ENCODE assay signal across 12 cellular contexts in genomic region chr2:62577994-62578836, GRCh38.
A peak's percentile ranks its signal among the peaks of the same experiment; 100 is the strongest.
DNase-seq lines count a peak whose midpoint lies in the region; FAIRE-seq and TF ChIP-seq lines count a peak whose summit lies in the region.
"Had no signal": no experiment of that assay in that cellular context is flagged by ENCODE, and none has a peak within 500 bp of the region (broad histone marks: within the 10 kb centered on the region; RNA-seq: fewer than 3 reads in every experiment).

No MANE protein-coding gene starts in this region.

- no peaks in the 10 kb centered on the region for H3K27me3 Mint-ChIP-seq in mesothelial cell of epicardium (ENCODE audit: low read depth)
- H3K27me3 Mint-ChIP-seq in activated CD4-positive, alpha-beta memory T cell treated with anti-CD3 and anti-CD28 coated beads, Interleukin-2, amount 10 ng/mL, durations not matched to agents 7 days and 5 days = peaks cover 3% of the 10 kb centered on the region

- H3K27ac ChIP-seq in ACC112 (ENCODE audit: low read depth, low read length) = peak overlapping the region; percentile 96

- no peaks in the 10 kb centered on the region for H3K79me2 ChIP-seq in ACC112 (ENCODE audit: control insufficient read depth, insufficient read depth, low read length, unreplicated experiment)

- peaks cover 49% of the 10 kb centered on the region for H3K4me1 ChIP-seq in ACC112 (ENCODE audit: control insufficient read depth, insufficient read depth, low read length, unreplicated experiment)

- H3K9me3 Mint-ChIP-seq in mesothelial cell of epicardium = peaks cover 8% of the 10 kb centered on the region
- H3K9me3 Mint-ChIP-seq in activated CD4-positive, alpha-beta memory T cell treated with anti-CD3 and anti-CD28 coated beads, Interleukin-2, amount 10 ng/mL, durations not matched to agents 7 days and 5 days = no peaks in the 10 kb centered on the region

- H3K27me3 ChIP-seq in ACC112 (ENCODE audit: insufficient read depth, low read length) = no peaks in the 10 kb centered on the region
- H3K27me3 ChIP-seq in bronchial epithelial cell (ENCODE audit: control insufficient read depth, insufficient read depth, low read length) = no peaks in the 10 kb centered on the region

- POLR2A ChIA-PET in activated CD4-positive, alpha-beta memory T cell treated with anti-CD3 and anti-CD28 coated beads, Interleukin-2, amount 10 ng/mL, durations not matched to agents 7 days and 5 days (lab: Charles Lee) = no interaction called here

- TF ChIP-seq CTCF in bronchial epithelial cell (IDR thresholded peaks at IDR 0.05; ENCODE audit: insufficient read depth, low read length, severe bottlenecking) (no peak), mesothelial cell of epicardium (IDR thresholded peaks at IDR 0.05; ENCODE audit: unreplicated experiment) (no peak)

- H3K4me1 Mint-ChIP-seq in mesothelial cell of epicardium = peaks cover 21% of the 10 kb centered on the region
- no peaks in the 10 kb centered on the region for H3K4me1 Mint-ChIP-seq in activated CD4-positive, alpha-beta memory T cell treated with anti-CD3 and anti-CD28 coated beads, Interleukin-2, amount 10 ng/mL, durations not matched to agents 7 days and 5 days
- H3K4me1 Mint-ChIP-seq: GM23338 had no signal

- H3K27ac Mint-ChIP-seq in mesothelial cell of epicardium = peak overlapping the region; percentile 22
- H3K27ac Mint-ChIP-seq in activated CD4-positive, alpha-beta memory T cell treated with anti-CD3 and anti-CD28 coated beads, Interleukin-2, amount 10 ng/mL, durations not matched to agents 7 days and 5 days = no peak overlapping the region
- H3K27ac Mint-ChIP-seq: GM23338 had no signal

- TF ChIP-seq EP300 in Ishikawa (IDR thresholded peaks at IDR 0.05; ENCODE audit: borderline replicate concordance) = peak; percentile 53; the same call in 1 of the 2 replicates

- FAIRE-seq in bronchial epithelial cell (lab: Jason Lieb, UNC) = no peak
- FAIRE-seq: GM12892 had no signal

- CTCF ChIA-PET in activated CD4-positive, alpha-beta memory T cell treated with anti-CD3 and anti-CD28 coated beads, Interleukin-2, amount 10 ng/mL, durations not matched to agents 7 days and 5 days (lab: Charles Lee) = no interaction called here

- TF ChIP-seq RAD21 in Ishikawa (IDR thresholded peaks at IDR 0.05; ENCODE audit: low read depth) = no peak

- no peaks in the 10 kb centered on the region for H3K36me3 ChIP-seq in ACC112 (ENCODE audit: insufficient read depth, low read length)
- no peaks in the 10 kb centered on the region for H3K36me3 ChIP-seq in bronchial epithelial cell (ENCODE audit: control insufficient read depth, insufficient read depth, low read length)

- DNase-seq in bronchial epithelial cell (ENCODE audit: low read depth) = peak; percentile 99
- no peak for DNase-seq in mesothelial cell of epicardium (ENCODE audit: low spot score in 2 of 2, unreplicated experiment in 2 of 2)
- no peak for DNase-seq in activated naive CD4-positive, alpha-beta T cell (lab: John Stamatoyannopoulos, UW)
- DNase-seq in islet precursor cell = no peak
- DNase-seq in GM19238 (ENCODE audit: insufficient read length, low spot score) = no peak
- no peak for DNase-seq in activated CD4-positive, alpha-beta memory T cell treated with anti-CD3 and anti-CD28 coated beads, Interleukin-2, amount 10 ng/mL, durations not matched to agents 7 days and 5 days
- DNase-seq: activated T-cell treated with anti-CD3 and anti-CD28 coated beads for 4 hours had no signal

- H2AFZ ChIP-seq in ACC112 (ENCODE audit: low read length, unreplicated experiment) = peak overlapping the region; percentile 58
- H2AFZ ChIP-seq: GM23338 had no signal

- no peaks in the 10 kb centered on the region for H3K36me3 Mint-ChIP-seq in mesothelial cell of epicardium
- H3K36me3 Mint-ChIP-seq in activated CD4-positive, alpha-beta memory T cell treated with anti-CD3 and anti-CD28 coated beads, Interleukin-2, amount 10 ng/mL, durations not matched to agents 7 days and 5 days (ENCODE audit: low read depth) = no peaks in the 10 kb centered on the region

- no peak overlapping the region for H3K4me3 Mint-ChIP-seq in mesothelial cell of epicardium
- no peak overlapping the region for H3K4me3 Mint-ChIP-seq in activated CD4-positive, alpha-beta memory T cell treated with anti-CD3 and anti-CD28 coated beads, Interleukin-2, amount 10 ng/mL, durations not matched to agents 7 days and 5 days
- H3K4me3 Mint-ChIP-seq: GM23338 had no signal

- peak overlapping the region; percentile 20 for H3K4me3 ChIP-seq in ACC112 (ENCODE audit: low read depth, low read length)
- H3K4me3 ChIP-seq in bronchial epithelial cell (ENCODE audit: low read depth, low read length) = no peak overlapping the region
- H3K4me3 ChIP-seq: GM23338, lung had no signal

TF ChIP-seq in Ishikawa, 13 proteins besides CTCF, POLR2A, EP300 and RAD21:
- TF ChIP-seq CEBPB (IDR thresholded peaks at IDR 0.05) (no peak), NFIC (IDR thresholded peaks at IDR 0.05) (no peak; the same call in none of the 2 replicates), FOXM1 (IDR thresholded peaks at IDR 0.05; ENCODE audit: borderline replicate concordance, low read depth) (0 out of 2 replicates have a peak, but pooled peaks have one; percentile 49), REST (IDR thresholded peaks at IDR 0.05; ENCODE audit: low read depth) (no peak), CREB1 (IDR thresholded peaks at IDR 0.05; ENCODE audit: low read depth) (no peak), TCF12 (IDR thresholded peaks at IDR 0.05; ENCODE audit: low read depth) (peak; percentile 57; the same call in 1 of the 2 replicates), TEAD4 (IDR thresholded peaks at IDR 0.05) (peak; percentile 77), MAX (IDR thresholded peaks at IDR 0.05) (no peak)
